ENCODE assay signal across 2 cellular contexts in the genomic region with DNA sequence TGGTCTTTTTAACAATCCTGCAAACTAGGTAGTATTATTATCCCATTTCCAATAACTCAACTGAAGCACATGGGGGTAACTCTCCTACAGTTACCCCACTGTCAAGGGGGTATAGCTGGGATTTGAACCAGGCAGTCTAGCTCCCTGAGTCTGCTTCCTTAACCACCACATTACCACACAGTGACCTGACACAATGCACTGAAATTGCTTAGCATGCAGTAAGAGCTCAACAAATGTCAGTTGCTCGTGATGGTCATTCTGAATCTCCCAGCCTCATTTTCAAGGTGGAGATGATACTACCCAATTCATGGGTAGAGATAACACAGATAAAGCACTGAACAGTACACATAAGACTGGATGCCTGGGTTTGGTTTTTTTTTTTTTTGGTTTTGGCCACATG.
TF ChIP-seq lines count a peak whose summit lies in the region.

No MANE protein-coding gene starts in this region.

TF ChIP-seq in HepG2, 621 proteins besides CTCF, POLR2A, EP300 and RAD21:
- TF ChIP-seq, protein P1, sequence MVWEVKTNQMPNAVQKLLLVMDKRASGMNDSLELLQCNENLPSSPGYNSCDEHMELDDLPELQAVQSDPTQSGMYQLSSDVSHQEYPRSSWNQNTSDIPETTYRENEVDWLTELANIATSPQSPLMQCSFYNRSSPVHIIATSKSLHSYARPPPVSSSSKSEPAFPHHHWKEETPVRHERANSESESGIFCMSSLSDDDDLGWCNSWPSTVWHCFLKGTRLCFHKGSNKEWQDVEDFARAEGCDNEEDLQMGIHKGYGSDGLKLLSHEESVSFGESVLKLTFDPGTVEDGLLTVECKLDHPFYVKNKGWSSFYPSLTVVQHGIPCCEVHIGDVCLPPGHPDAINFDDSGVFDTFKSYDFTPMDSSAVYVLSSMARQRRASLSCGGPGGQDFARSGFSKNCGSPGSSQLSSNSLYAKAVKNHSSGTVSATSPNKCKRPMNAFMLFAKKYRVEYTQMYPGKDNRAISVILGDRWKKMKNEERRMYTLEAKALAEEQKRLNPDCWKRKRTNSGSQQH (CRISPR knock-in tag; IDR thresholded peaks at IDR 0.05; ENCODE audit: low read depth): no peak
- no peak for TF ChIP-seq ZNF768 (CRISPR knock-in tag; IDR thresholded peaks at IDR 0.05)
- TF ChIP-seq MAFK (conservative IDR thresholded peaks at IDR 0.05 in 1 of 2, IDR thresholded peaks at IDR 0.05 in 1 of 2; ENCODE audit: low read length in 2 of 2): peak in 1 of 2 experiments; percentile 58; a peak in 2 of 4 replicates
- TF ChIP-seq MAFF (IDR thresholded peaks at IDR 0.05; ENCODE audit: low read depth, low read length): 0 out of 2 replicates have a peak, but pooled peaks have one; percentile 7
TF ChIP-seq in HepG2: peak in this region for 2.

TF ChIP-seq in H1, 55 proteins besides CTCF, POLR2A, EP300 and RAD21:
- no peak for TF ChIP-seq KDM1A (IDR thresholded peaks at IDR 0.05; ENCODE audit: borderline replicate concordance, low read length)
- TF ChIP-seq SIRT6 (IDR thresholded peaks at IDR 0.05; ENCODE audit: low read length): no peak
- TF ChIP-seq, protein P2, sequence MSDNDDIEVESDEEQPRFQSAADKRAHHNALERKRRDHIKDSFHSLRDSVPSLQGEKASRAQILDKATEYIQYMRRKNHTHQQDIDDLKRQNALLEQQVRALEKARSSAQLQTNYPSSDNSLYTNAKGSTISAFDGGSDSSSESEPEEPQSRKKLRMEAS (IDR thresholded peaks at IDR 0.05): no peak
- TF ChIP-seq, protein P3, sequence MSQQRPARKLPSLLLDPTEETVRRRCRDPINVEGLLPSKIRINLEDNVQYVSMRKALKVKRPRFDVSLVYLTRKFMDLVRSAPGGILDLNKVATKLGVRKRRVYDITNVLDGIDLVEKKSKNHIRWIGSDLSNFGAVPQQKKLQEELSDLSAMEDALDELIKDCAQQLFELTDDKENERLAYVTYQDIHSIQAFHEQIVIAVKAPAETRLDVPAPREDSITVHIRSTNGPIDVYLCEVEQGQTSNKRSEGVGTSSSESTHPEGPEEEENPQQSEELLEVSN (IDR thresholded peaks at IDR 0.05): no peak
- no peak for TF ChIP-seq BCL11A (IDR thresholded peaks at IDR 0.05; ENCODE audit: low read depth in 2 of 2, low read length in 2 of 2)
- TF ChIP-seq CBX5 (IDR thresholded peaks at IDR 0.05; ENCODE audit: low read depth, low read length): no peak
- TF ChIP-seq BRCA1 (IDR thresholded peaks at IDR 0.05; ENCODE audit: low read depth, low read length): no peak
- no peak for TF ChIP-seq BACH1 (IDR thresholded peaks at IDR 0.05; ENCODE audit: low read length)
- no peak for TF ChIP-seq TAF7 (optimal IDR thresholded peaks at IDR 0.05; ENCODE audit: borderline replicate concordance, low read depth, low read length)
- no peak for TF ChIP-seq POLR2AphosphoS5 (IDR thresholded peaks at IDR 0.05; ENCODE audit: low read depth, low read length)
- no peak for TF ChIP-seq SUZ12 (IDR thresholded peaks at IDR 0.05; ENCODE audit: low read length)
- no peak for TF ChIP-seq RNF2 (IDR thresholded peaks at IDR 0.05; ENCODE audit: borderline replicate concordance, low read depth, low read length, missing control alignments, poor library complexity, severe bottlenecking)
- no peak for TF ChIP-seq TEAD4 (IDR thresholded peaks at IDR 0.05; ENCODE audit: low read depth, low read length)
- TF ChIP-seq EZH2 (IDR thresholded peaks at IDR 0.05; ENCODE audit: low read depth, low read length, severe bottlenecking): no peak
- no peak for TF ChIP-seq FOSL1 (IDR thresholded peaks at IDR 0.05; ENCODE audit: insufficient read depth, low read depth, low read length)
- TF ChIP-seq TAF1 (IDR thresholded peaks at IDR 0.05; ENCODE audit: low read depth, low read length): no peak
- TF ChIP-seq RFX5 (IDR thresholded peaks at IDR 0.05; ENCODE audit: borderline replicate concordance, low read depth, low read length): no peak
- TF ChIP-seq PHF8 (conservative IDR thresholded peaks at IDR 0.05; ENCODE audit: low read depth, low read length): no peak
- TF ChIP-seq HDAC2 (IDR thresholded peaks at IDR 0.05; ENCODE audit: borderline replicate concordance in 1 of 2, low read depth in 2 of 2, low read length in 2 of 2): no peak
